Comparison of ENCODE assay signal across 8 cellular contexts in genomic region chr1:15501208-15502032, GRCh38. TPM values are rescaled to one million over a fixed set of nuclear protein-coding genes. Genes with fewer than 3 reads are reported as not detected.
A peak's percentile ranks its signal among the peaks of the same experiment; 100 is the strongest.
DNase-seq lines count a peak whose midpoint lies in the region; ATAC-seq and TF ChIP-seq lines count a peak whose summit lies in the region.

No MANE protein-coding gene starts in this region.

- no peak overlapping the region for H2BK12ac ChIP-seq in neuronal stem cell (ENCODE audit: low read length)

- H3K4me3 Mint-ChIP-seq in CD4-positive, CD25-positive, alpha-beta regulatory T cell, result no peak overlapping the region

- peak in 1 of 2 donors; percentile 40 for ATAC-seq in CD4-positive, CD25-positive, alpha-beta regulatory T cell (ENCODE audit: low read depth in 2 of 2)
- ATAC-seq in HG02885 (IDR thresholded peaks at IDR 0.05; ENCODE audit: poor library complexity, unreplicated experiment), result no peak
- no peak for ATAC-seq in HG02852 (IDR thresholded peaks at IDR 0.05; ENCODE audit: unreplicated experiment)

- no peak overlapping the region for H3K14ac ChIP-seq in neuronal stem cell (ENCODE audit: low read length)

- H2AFZ ChIP-seq in neuronal stem cell (ENCODE audit: low read length), result no peak overlapping the region

- no peaks in the 10 kb centered on the region for H3K9me3 Mint-ChIP-seq in CD4-positive, CD25-positive, alpha-beta regulatory T cell

- H2BK15ac ChIP-seq in neuronal stem cell (ENCODE audit: low read length), result no peak overlapping the region

- no peak overlapping the region for H3K9ac ChIP-seq in neuronal stem cell (ENCODE audit: low read depth, low read length, poor library complexity)

- H4K8ac ChIP-seq in neuronal stem cell (ENCODE audit: low read depth, low read length), result no peak overlapping the region

- H3K36me3 ChIP-seq in CD4-positive, CD25-positive, alpha-beta regulatory T cell (ENCODE audit: control insufficient read depth, insufficient read depth, low read length), result peaks cover 7% of the 10 kb centered on the region
- H3K36me3 ChIP-seq in neuronal stem cell (replicated peaks in 1 of 2; ENCODE audit: control insufficient read depth in 2 of 2, insufficient read depth in 2 of 2, low read length in 2 of 2), result peaks cover 4% of the 10 kb centered on the region in 2 donors

- no CpG with 5 or more reads among the region's 17 CpGs for WGBS in neuronal stem cell (ENCODE audit: extremely low coverage in 2 of 2, insufficient read length in 2 of 2, insufficient replicate concordance in 1 of 2), 2 donors

- no peak overlapping the region for H3K18ac ChIP-seq in neuronal stem cell (ENCODE audit: low read length)

- TF ChIP-seq CTCF in HL-60 (IDR thresholded peaks at IDR 0.05; ENCODE audit: insufficient read depth, low read length) (peak; percentile 75), fibroblast of mammary gland (conservative IDR thresholded peaks at IDR 0.05; ENCODE audit: control insufficient read depth, insufficient read depth, low read depth, low read length) (peak; percentile 87)

- no peaks in the 10 kb centered on the region for H3K27me3 Mint-ChIP-seq in CD4-positive, CD25-positive, alpha-beta regulatory T cell

- peaks cover 17% of the 10 kb centered on the region for H3K36me3 Mint-ChIP-seq in CD4-positive, CD25-positive, alpha-beta regulatory T cell

- no peak overlapping the region for H2BK5ac ChIP-seq in neuronal stem cell (ENCODE audit: low read length)

- no peak overlapping the region for H3K4ac ChIP-seq in neuronal stem cell (ENCODE audit: low read length)

- peaks cover 0 to under 1% (median 0%) of the 10 kb centered on the region in 4 donors for H3K4me1 Mint-ChIP-seq in CD4-positive, CD25-positive, alpha-beta regulatory T cell

- no peak overlapping the region for H3K27ac Mint-ChIP-seq in CD4-positive, CD25-positive, alpha-beta regulatory T cell

- no peak overlapping the region for H3K27ac ChIP-seq in CD4-positive, CD25-positive, alpha-beta regulatory T cell (ENCODE audit: insufficient read depth, low read length, poor library complexity, severe bottlenecking)
- H3K27ac ChIP-seq in HL-60 (replicated peaks), result no peak overlapping the region
- no peak overlapping the region for H3K27ac ChIP-seq in neuronal stem cell (replicated peaks; ENCODE audit: low read length)

- no peaks in the 10 kb centered on the region for H3K9me3 ChIP-seq in CD4-positive, CD25-positive, alpha-beta regulatory T cell (ENCODE audit: control insufficient read depth in 2 of 2, low read length in 2 of 2)
- peaks cover 0 to 4% of the 10 kb centered on the region in 2 donors for H3K9me3 ChIP-seq in neuronal stem cell (replicated peaks in 1 of 2; ENCODE audit: control insufficient read depth in 2 of 2, insufficient read depth in 1 of 2, low read depth in 1 of 2, low read length in 2 of 2)

- no peaks in the 10 kb centered on the region for H3K4me1 ChIP-seq in CD4-positive, CD25-positive, alpha-beta regulatory T cell (ENCODE audit: control insufficient read depth, insufficient read depth, low read length, poor library complexity, severe bottlenecking)
- peaks cover 3 to 4% of the 10 kb centered on the region in 2 donors for H3K4me1 ChIP-seq in neuronal stem cell (ENCODE audit: control insufficient read depth in 2 of 2, insufficient read depth in 1 of 2, low read depth in 1 of 2, low read length in 2 of 2)

- no peaks in the 10 kb centered on the region for H3K27me3 ChIP-seq in CD4-positive, CD25-positive, alpha-beta regulatory T cell (ENCODE audit: control insufficient read depth, insufficient read depth, low read length)
- no peaks in the 10 kb centered on the region for H3K27me3 ChIP-seq in HL-60 (ENCODE audit: insufficient read depth, poor library complexity, severe bottlenecking)
- no peaks in the 10 kb centered on the region for H3K27me3 ChIP-seq in neuronal stem cell (ENCODE audit: control insufficient read depth in 3 of 3, insufficient read depth in 3 of 3, low read depth in 1 of 3, low read length in 3 of 3)

- H3K79me1 ChIP-seq in neuronal stem cell (ENCODE audit: low read depth, low read length), result no peaks in the 10 kb centered on the region

- no peak overlapping the region for H4K91ac ChIP-seq in neuronal stem cell (ENCODE audit: low read depth, low read length, poor library complexity)

- no peak overlapping the region for H3K4me2 ChIP-seq in neuronal stem cell (ENCODE audit: insufficient read depth, low read length, poor library complexity, severe bottlenecking)

- peak in 2 of 3 donors; percentile 21 to 64 for DNase-seq in CD4-positive, CD25-positive, alpha-beta regulatory T cell
- DNase-seq in HL-60 (ENCODE audit: low read depth in 1 of 2, low spot score in 1 of 2) (peak in 1 of 2 experiments; percentile 69), NCI-H82 treated with DMSO at 0.1 percent for 48 hours (lab: John Stamatoyannopoulos, UW; ENCODE audit: unreplicated experiment) (peak; percentile 50), fibroblast of mammary gland (ENCODE audit: low read depth) (peak; percentile 52), neuronal stem cell (ENCODE audit: low spot score) (peak; percentile 48)
- peak; percentile 45 for DNase-seq in activated CD8-positive, alpha-beta memory T cell treated with anti-CD3 and anti-CD28 coated beads, Interleukin-2, amount 50 U/mL, for 4 hours

- H2BK120ac ChIP-seq in neuronal stem cell (ENCODE audit: low read depth, low read length), result no peak overlapping the region

- H3K4me3 ChIP-seq in CD4-positive, CD25-positive, alpha-beta regulatory T cell (ENCODE audit: low read depth, low read length), result no peak overlapping the region
- H3K4me3 ChIP-seq in HL-60 (replicated peaks; ENCODE audit: insufficient read depth, low read length), result no peak overlapping the region
- H3K4me3 ChIP-seq in fibroblast of mammary gland (ENCODE audit: control insufficient read depth, low read depth, low read length), result no peak overlapping the region
- no peak overlapping the region for H3K4me3 ChIP-seq in neuronal stem cell (ENCODE audit: low read length in 2 of 2)

- no peak overlapping the region for H2AK5ac ChIP-seq in neuronal stem cell (ENCODE audit: low read depth, low read length)

- peak overlapping the region; percentile 27 for H3K23ac ChIP-seq in neuronal stem cell (ENCODE audit: low read depth, low read length, poor library complexity)

RNA-seq across cellular contexts. Expression of gene CASP9, which starts 22.6 kb away (rescaled TPM):
- 7.8 TPM for total RNA-seq in CD4-positive, CD25-positive, alpha-beta regulatory T cell
- 10 to 100 TPM in 2 of 4 donors, 1 to 10 TPM in 2; 5.8 to 11.7 (median 8.3) TPM for polyA plus RNA-seq in CD4-positive, CD25-positive, alpha-beta regulatory T cell
- polyA plus RNA-seq in neuronal stem cell (2013, experiment 1 of 2), result 7.5 TPM
- polyA plus RNA-seq in neuronal stem cell (2013, experiment 2 of 2), result 6.9 TPM

RNA-seq across cellular contexts. Expression of gene DNAJC16, which starts 25.2 kb away (rescaled TPM):
- 17.0 TPM for total RNA-seq in CD4-positive, CD25-positive, alpha-beta regulatory T cell
- 10 to 100 TPM in 1 of 4 donors, 1 to 10 TPM in 3; 6.5 to 12.4 (median 7.7) TPM for polyA plus RNA-seq in CD4-positive, CD25-positive, alpha-beta regulatory T cell
- polyA plus RNA-seq in neuronal stem cell (2013, experiment 1 of 2), result 10.1 TPM
- 10.0 TPM for polyA plus RNA-seq in neuronal stem cell (2013, experiment 2 of 2)

RNA-seq across cellular contexts. Expression of gene CELA2B, which starts 25.5 kb away (rescaled TPM):
- not detected for total RNA-seq in CD4-positive, CD25-positive, alpha-beta regulatory T cell
- not detected for polyA plus RNA-seq in CD4-positive, CD25-positive, alpha-beta regulatory T cell
- not detected for polyA plus RNA-seq in neuronal stem cell (2013, experiment 1 of 2)
- polyA plus RNA-seq in neuronal stem cell (2013, experiment 2 of 2), result not detected

RNA-seq across cellular contexts. Expression of gene CELA2A, which starts 44.9 kb away (rescaled TPM):
- not detected for total RNA-seq in CD4-positive, CD25-positive, alpha-beta regulatory T cell
- not detected for polyA plus RNA-seq in CD4-positive, CD25-positive, alpha-beta regulatory T cell
- not detected for polyA plus RNA-seq in neuronal stem cell (2013, experiment 1 of 2)
- not detected for polyA plus RNA-seq in neuronal stem cell (2013, experiment 2 of 2)
